In the genomic region with DNA sequence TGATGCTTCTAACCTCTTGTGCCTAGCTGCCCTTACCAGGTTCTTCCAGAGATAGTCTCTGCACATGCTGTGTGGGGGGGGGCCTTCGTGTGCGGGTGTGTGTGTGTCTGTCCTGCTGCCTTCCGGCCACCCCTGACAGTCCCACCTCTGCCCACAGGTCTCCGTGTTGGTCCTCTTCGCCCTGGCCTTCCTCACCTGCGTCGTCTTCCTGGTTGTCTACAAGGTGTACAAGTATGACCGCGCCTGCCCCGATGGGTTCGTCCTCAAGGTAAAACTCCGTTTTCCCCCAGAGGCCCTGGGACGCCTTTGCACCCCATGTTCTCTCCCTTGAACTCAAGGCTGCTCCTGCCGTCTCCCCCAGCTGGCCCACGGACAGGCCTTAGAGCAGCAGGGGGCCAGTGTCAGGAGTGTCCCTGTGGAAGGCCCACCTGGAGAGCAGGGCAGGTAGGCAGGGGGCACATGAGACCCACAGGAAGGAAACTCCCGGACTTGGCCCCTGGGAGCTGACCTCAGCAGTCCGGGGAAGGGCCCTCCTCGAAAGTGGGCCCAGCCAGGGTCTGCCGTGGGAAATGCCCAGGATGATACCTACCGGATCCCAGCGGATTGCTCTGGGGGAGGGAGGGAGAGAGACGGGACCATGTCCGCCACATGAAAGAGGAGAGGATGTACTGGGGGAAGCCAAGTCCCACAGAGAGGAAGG, we compare ENCODE assay signal across 2 cellular contexts.
A peak's percentile ranks its signal among the peaks of the same experiment; 100 is the strongest.
TF ChIP-seq lines count a peak whose summit lies in the region.

No MANE protein-coding gene starts in this region.

TF ChIP-seq in HEK293, 187 proteins besides CTCF, POLR2A, EP300 and RAD21 (continued from another document):
- TF ChIP-seq ZNF202 (tag by site-specific recombination; IDR thresholded peaks at IDR 0.05; ENCODE audit: borderline replicate concordance), result no peak
- TF ChIP-seq, protein P1, sequence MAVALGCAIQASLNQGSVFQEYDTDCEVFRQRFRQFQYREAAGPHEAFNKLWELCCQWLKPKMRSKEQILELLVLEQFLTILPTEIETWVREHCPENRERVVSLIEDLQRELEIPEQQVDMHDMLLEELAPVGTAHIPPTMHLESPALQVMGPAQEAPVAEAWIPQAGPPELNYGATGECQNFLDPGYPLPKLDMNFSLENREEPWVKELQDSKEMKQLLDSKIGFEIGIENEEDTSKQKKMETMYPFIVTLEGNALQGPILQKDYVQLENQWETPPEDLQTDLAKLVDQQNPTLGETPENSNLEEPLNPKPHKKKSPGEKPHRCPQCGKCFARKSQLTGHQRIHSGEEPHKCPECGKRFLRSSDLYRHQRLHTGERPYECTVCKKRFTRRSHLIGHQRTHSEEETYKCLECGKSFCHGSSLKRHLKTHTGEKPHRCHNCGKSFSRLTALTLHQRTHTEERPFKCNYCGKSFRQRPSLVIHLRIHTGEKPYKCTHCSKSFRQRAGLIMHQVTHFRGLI (tag by site-specific recombination; IDR thresholded peaks at IDR 0.05), result no peak

TF ChIP-seq in K562, 482 proteins besides CTCF, POLR2A, EP300 and RAD21 (continued from another document):
- TF ChIP-seq ZNF740 (CRISPR knock-in tag; IDR thresholded peaks at IDR 0.05) (peak; percentile 32; the same call in 1 of the 2 replicates), ZNF740 (tag; IDR thresholded peaks at IDR 0.05) (no peak), NFYB (IDR thresholded peaks at IDR 0.05; ENCODE audit: extremely low read depth, insufficient read length) (no peak), MCM7 (IDR thresholded peaks at IDR 0.05) (no peak)
- TF ChIP-seq, protein P2, sequence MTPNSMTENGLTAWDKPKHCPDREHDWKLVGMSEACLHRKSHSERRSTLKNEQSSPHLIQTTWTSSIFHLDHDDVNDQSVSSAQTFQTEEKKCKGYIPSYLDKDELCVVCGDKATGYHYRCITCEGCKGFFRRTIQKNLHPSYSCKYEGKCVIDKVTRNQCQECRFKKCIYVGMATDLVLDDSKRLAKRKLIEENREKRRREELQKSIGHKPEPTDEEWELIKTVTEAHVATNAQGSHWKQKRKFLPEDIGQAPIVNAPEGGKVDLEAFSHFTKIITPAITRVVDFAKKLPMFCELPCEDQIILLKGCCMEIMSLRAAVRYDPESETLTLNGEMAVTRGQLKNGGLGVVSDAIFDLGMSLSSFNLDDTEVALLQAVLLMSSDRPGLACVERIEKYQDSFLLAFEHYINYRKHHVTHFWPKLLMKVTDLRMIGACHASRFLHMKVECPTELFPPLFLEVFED (CRISPR knock-in tag; conservative IDR thresholded peaks at IDR 0.05), result no peak
TF ChIP-seq in K562: peak in this region for 1.
